8 cellular contexts compared by ENCODE assay signal in genomic region chr1:153565529-153566374, GRCh38. TPM values are rescaled to one million over a fixed set of nuclear protein-coding genes. Genes with fewer than 3 reads are reported as not detected.
A peak's percentile ranks its signal among the peaks of the same experiment; 100 is the strongest.
DNase-seq lines count a peak whose midpoint lies in the region; ATAC-seq and TF ChIP-seq lines count a peak whose summit lies in the region.

Gene S100A2 (minus strand): TSS chr1:153565844. CDS start chr1:153563877, 1,967 bp downstream.

- ATAC-seq in GM18520 (IDR thresholded peaks at IDR 0.05; ENCODE audit: unreplicated experiment) (peak; percentile 34), esophagus mucosa (peak; percentile 77), upper lobe of left lung (ENCODE audit: low FRiP score in 2 of 2) (peak; percentile 71 to 81)

- H3K4me1 Mint-ChIP-seq in nephron: peaks cover 51% of the 10 kb centered on the region

- TF ChIP-seq EP300 in upper lobe of left lung (IDR thresholded peaks at IDR 0.05): peak in 1 of 4 donors; percentile 66

- H3K4me3 Mint-ChIP-seq in nephron: peak within 1 kb of the TSS; percentile 42 to 57 (median 43)

- H3K27me3 Mint-ChIP-seq in nephron (ENCODE audit: low read depth): peaks cover 3% of the 10 kb centered on the region

- 25 to 36% methylated on average over 8 of the region's 8 CpGs for WGBS in upper lobe of left lung, 2 donors

- H3K9me3 ChIP-seq in upper lobe of left lung: no peaks in the 10 kb centered on the region

- peak within 1 kb of the TSS; percentile 97 to 99 (median 99) for H3K27ac Mint-ChIP-seq in nephron

- peak within 1 kb of the TSS in 1 of 4 donors; percentile 21 for H3K4me3 ChIP-seq in upper lobe of left lung

- peak in 2 of 4 donors; percentile 34 to 37 for TF ChIP-seq POLR2A in upper lobe of left lung (IDR thresholded peaks at IDR 0.05)

- no peaks in the 10 kb centered on the region for H3K9me3 Mint-ChIP-seq in nephron

- no peaks in the 10 kb centered on the region for H3K27me3 ChIP-seq in upper lobe of left lung

- no peaks in the 10 kb centered on the region for H3K36me3 ChIP-seq in upper lobe of left lung

- TF ChIP-seq CTCF in nephron (IDR thresholded peaks at IDR 0.05; ENCODE audit: unreplicated experiment in 3 of 3) (no peak), upper lobe of left lung (IDR thresholded peaks at IDR 0.05) (no peak)

- H3K4me1 ChIP-seq in upper lobe of left lung: peaks cover 41 to 49% (median 44%) of the 10 kb centered on the region in 4 donors

- no peaks in the 10 kb centered on the region for H3K36me3 Mint-ChIP-seq in nephron (ENCODE audit: low read depth)

- peak within 1 kb of the TSS; percentile 95 to 99 (median 96) for H3K27ac ChIP-seq in upper lobe of left lung

- DNase-seq in ACHN: peak; percentile 98
- peak; percentile 55 for DNase-seq in NCI-H2107 treated with DMSO at 0.1 percent for 48 hours (lab: John Stamatoyannopoulos, UW; ENCODE audit: unreplicated experiment)
- DNase-seq in activated CD8-positive, alpha-beta memory T cell treated with anti-CD3 and anti-CD28 coated beads for 24 hours: peak; percentile 71
- peak in 1 of 2 donors; percentile 91 for DNase-seq in upper lobe of left lung
- DNase-seq in middle frontal gyrus (ENCODE audit: extremely low spot score, low spot score): no peak

- in situ Hi-C loops in ACHN (cut with HindIII; ENCODE audit: low pct_ligation_motif_present, low pct_unique_long_range_greater_than_20kb, low sequenced_read_pairs): no loop called here

RNA-seq across cellular contexts. Expression of gene S100A2, which starts in this region (rescaled TPM):
- total RNA-seq in esophagus mucosa (4,166 TPM), upper lobe of left lung (10 to 100 TPM in 2 of 6 donors, 1 to 10 TPM in 3, not detected in 1; 2.0 to 12.0 (median 7.9) TPM)

Comparison
In these comparisons a context has a peak if more than half of its experiments do, and no peak if none do; other contexts are left out.
1. RNA of gene S100A2 (total RNA-seq): 4,166 TPM in esophagus mucosa (single experiment); 2.0 to 12.0 TPM in upper lobe of left lung; every median in the first group is over 100 times any median in the second.
2. Peak in every context shown above with its lines, with median percentiles within 50 percentile points of each other: ATAC-seq.